Comparison of ENCODE assay signal across 1 cellular context in the genomic region with DNA sequence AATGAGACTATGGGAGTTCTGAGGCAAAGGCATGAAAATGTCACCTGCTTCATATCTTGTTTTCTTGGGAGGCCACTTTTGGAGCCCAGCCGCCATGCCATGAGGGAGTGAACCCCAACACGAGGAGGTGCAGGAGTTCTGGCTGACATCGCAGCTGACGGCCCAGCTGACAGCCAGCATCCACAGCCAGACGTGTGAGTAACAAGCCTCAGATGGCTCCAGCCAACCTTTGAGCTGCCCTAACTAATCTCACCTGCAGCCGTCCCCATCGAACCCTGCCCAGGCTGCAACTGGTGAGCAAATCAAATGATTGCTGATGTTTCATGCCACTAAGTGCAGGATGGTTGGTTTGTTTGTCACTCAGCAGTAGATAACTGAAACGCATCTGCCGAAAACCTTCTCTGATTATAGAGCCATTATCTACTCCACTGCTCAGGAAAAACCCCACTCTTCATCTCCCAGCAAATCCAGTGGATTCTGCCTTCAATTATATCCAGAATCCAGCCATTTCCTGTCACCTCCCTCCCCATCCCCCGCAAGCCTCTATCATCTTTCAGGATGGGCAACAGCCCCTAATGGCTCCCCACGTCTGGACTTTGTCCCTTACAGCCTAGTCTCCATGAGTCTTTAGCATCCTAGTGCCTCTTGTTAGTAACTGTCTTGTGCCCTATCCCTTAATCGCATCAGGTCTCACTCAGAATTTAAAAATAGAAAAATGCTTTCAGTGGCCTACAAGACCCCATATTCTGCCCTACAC.
TF ChIP-seq lines count a peak whose summit lies in the region.

No MANE protein-coding gene starts in this region.

TF ChIP-seq in WTC11, 78 proteins besides CTCF, POLR2A, EP300 and RAD21 (continued from another document):
- TF ChIP-seq, protein P1, sequence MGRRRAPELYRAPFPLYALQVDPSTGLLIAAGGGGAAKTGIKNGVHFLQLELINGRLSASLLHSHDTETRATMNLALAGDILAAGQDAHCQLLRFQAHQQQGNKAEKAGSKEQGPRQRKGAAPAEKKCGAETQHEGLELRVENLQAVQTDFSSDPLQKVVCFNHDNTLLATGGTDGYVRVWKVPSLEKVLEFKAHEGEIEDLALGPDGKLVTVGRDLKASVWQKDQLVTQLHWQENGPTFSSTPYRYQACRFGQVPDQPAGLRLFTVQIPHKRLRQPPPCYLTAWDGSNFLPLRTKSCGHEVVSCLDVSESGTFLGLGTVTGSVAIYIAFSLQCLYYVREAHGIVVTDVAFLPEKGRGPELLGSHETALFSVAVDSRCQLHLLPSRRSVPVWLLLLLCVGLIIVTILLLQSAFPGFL (CRISPR knock-in tag; IDR thresholded peaks at IDR 0.05; ENCODE audit: borderline replicate concordance): no peak
- no peak for TF ChIP-seq FOXP1 (CRISPR knock-in tag; IDR thresholded peaks at IDR 0.05; ENCODE audit: borderline replicate concordance)
- TF ChIP-seq, protein P2, sequence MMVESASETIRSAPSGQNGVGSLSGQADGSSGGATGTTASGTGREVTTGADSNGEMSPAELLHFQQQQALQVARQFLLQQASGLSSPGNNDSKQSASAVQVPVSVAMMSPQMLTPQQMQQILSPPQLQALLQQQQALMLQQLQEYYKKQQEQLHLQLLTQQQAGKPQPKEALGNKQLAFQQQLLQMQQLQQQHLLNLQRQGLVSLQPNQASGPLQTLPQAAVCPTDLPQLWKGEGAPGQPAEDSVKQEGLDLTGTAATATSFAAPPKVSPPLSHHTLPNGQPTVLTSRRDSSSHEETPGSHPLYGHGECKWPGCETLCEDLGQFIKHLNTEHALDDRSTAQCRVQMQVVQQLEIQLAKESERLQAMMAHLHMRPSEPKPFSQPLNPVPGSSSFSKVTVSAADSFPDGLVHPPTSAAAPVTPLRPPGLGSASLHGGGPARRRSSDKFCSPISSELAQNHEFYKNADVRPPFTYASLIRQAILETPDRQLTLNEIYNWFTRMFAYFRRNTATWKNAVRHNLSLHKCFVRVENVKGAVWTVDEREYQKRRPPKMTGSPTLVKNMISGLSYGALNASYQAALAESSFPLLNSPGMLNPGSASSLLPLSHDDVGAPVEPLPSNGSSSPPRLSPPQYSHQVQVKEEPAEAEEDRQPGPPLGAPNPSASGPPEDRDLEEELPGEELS (CRISPR knock-in tag; IDR thresholded peaks at IDR 0.05): no peak
- no peak for TF ChIP-seq SMAD4 (CRISPR knock-in tag; IDR thresholded peaks at IDR 0.05)
- TF ChIP-seq, protein P3, sequence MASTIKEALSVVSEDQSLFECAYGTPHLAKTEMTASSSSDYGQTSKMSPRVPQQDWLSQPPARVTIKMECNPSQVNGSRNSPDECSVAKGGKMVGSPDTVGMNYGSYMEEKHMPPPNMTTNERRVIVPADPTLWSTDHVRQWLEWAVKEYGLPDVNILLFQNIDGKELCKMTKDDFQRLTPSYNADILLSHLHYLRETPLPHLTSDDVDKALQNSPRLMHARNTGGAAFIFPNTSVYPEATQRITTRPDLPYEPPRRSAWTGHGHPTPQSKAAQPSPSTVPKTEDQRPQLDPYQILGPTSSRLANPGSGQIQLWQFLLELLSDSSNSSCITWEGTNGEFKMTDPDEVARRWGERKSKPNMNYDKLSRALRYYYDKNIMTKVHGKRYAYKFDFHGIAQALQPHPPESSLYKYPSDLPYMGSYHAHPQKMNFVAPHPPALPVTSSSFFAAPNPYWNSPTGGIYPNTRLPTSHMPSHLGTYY (CRISPR knock-in tag; IDR thresholded peaks at IDR 0.05): no peak
- TF ChIP-seq, protein P4, sequence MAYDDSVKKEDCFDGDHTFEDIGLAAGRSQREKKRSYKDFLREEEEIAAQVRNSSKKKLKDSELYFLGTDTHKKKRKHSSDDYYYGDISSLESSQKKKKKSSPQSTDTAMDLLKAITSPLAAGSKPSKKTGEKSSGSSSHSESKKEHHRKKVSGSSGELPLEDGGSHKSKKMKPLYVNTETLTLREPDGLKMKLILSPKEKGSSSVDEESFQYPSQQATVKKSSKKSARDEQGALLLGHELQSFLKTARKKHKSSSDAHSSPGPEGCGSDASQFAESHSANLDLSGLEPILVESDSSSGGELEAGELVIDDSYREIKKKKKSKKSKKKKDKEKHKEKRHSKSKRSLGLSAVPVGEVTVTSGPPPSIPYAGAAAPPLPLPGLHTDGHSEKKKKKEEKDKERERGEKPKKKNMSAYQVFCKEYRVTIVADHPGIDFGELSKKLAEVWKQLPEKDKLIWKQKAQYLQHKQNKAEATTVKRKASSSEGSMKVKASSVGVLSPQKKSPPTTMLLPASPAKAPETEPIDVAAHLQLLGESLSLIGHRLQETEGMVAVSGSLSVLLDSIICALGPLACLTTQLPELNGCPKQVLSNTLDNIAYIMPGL (CRISPR knock-in tag; IDR thresholded peaks at IDR 0.05): no peak
- TF ChIP-seq, protein P5, sequence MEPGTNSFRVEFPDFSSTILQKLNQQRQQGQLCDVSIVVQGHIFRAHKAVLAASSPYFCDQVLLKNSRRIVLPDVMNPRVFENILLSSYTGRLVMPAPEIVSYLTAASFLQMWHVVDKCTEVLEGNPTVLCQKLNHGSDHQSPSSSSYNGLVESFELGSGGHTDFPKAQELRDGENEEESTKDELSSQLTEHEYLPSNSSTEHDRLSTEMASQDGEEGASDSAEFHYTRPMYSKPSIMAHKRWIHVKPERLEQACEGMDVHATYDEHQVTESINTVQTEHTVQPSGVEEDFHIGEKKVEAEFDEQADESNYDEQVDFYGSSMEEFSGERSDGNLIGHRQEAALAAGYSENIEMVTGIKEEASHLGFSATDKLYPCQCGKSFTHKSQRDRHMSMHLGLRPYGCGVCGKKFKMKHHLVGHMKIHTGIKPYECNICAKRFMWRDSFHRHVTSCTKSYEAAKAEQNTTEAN (CRISPR knock-in tag; IDR thresholded peaks at IDR 0.05): no peak
- no peak for TF ChIP-seq NFATC4 (CRISPR knock-in tag; IDR thresholded peaks at IDR 0.05)
- TF ChIP-seq EMX1 (CRISPR knock-in tag; IDR thresholded peaks at IDR 0.05): no peak
- no peak for TF ChIP-seq ZNF671 (CRISPR knock-in tag; IDR thresholded peaks at IDR 0.05)
- no peak for TF ChIP-seq TEAD4 (CRISPR knock-in tag; IDR thresholded peaks at IDR 0.05)
- TF ChIP-seq, protein P6, sequence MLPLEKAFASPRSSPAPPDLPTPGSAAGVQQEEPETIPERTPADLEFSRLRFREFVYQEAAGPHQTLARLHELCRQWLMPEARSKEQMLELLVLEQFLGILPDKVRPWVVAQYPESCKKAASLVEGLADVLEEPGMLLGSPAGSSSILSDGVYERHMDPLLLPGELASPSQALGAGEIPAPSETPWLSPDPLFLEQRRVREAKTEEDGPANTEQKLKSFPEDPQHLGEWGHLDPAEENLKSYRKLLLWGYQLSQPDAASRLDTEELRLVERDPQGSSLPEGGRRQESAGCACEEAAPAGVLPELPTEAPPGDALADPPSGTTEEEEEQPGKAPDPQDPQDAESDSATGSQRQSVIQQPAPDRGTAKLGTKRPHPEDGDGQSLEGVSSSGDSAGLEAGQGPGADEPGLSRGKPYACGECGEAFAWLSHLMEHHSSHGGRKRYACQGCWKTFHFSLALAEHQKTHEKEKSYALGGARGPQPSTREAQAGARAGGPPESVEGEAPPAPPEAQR (CRISPR knock-in tag; IDR thresholded peaks at IDR 0.05): no peak
- no peak for TF ChIP-seq SP1 (CRISPR knock-in tag; conservative IDR thresholded peaks at IDR 0.05)
TF ChIP-seq in WTC11: peak in this region for 0.
